20 cellular contexts compared by ENCODE assay signal in the genomic region with DNA sequence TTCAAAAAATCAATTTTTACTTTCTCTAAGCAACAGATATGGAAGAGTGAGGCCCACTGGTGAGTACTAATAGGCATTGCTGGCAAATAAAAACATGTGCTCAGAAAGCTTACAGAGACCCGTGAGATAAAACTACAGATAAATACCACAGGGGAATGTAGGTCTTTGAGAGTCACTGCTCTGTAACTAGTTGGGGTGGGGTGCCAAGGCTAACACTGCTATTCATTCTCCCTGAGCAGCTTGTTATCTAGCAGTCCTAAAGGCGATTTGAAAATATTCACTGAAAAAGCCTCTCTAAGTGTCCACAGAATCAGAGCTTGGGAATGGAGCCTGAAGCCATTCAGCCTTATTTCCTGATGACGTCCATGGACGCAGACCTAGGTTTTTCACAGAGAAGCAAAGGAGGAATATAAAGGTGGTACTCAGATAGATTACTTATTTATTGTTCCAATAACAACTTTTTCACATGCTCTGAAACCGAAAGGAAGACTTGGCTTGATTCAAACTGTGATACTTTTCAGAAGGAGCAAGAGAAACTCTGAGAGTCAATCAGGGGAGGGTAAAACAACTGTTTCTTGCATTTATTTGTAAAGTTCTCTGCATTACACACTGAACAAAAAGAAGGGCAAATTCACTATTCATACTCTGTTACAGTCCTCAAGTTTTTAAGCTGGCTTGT.
"Had no signal": no experiment of that assay in that cellular context is flagged by ENCODE, and none has a peak within 500 bp of the region (broad histone marks: within the 10 kb centered on the region; RNA-seq: fewer than 3 reads in every experiment).

No MANE protein-coding gene starts in this region.

- H3K36me3 Mint-ChIP-seq: activated CD4-positive, alpha-beta memory T cell treated with anti-CD3 and anti-CD28 coated beads for 36 hours; activated CD8-positive, alpha-beta memory T cell treated with anti-CD3 and anti-CD28 coated beads, Interleukin-2, amount 10 ng/mL, durations not matched to agents 7 days and 5 days; natural killer cell treated with Interleukin-12 subunit alpha and Interleukin-12 subunit beta and Interleukin-15 and Interleukin-18, amount 100 ng/mL, for 72 hours; stimulated activated naive B cell treated with anti-CD40 and anti-IgM and Interleukin-4, amounts not matched to agents 10 μg/mL and 1 μg/mL and 100 μg/mL, for 72 hours had no signal

- H3K4me1 Mint-ChIP-seq: activated CD8-positive, alpha-beta memory T cell treated with anti-CD3 and anti-CD28 coated beads, Interleukin-2, amount 10 ng/mL, durations not matched to agents 7 days and 5 days; stimulated activated naive B cell treated with anti-CD40 and anti-IgM and Interleukin-4, amounts not matched to agents 10 μg/mL and 1 μg/mL and 100 μg/mL, for 72 hours had no signal

- ATAC-seq: activated CD8-positive, alpha-beta memory T cell treated with anti-CD3 and anti-CD28 coated beads, Interleukin-2, amount 10 ng/mL, durations not matched to agents 7 days and 5 days; body of pancreas; foreskin keratinocyte; left ventricle myocardium superior; natural killer cell treated with Interleukin-12 subunit alpha and Interleukin-12 subunit beta and Interleukin-15 and Interleukin-18, amount 100 ng/mL, for 72 hours; stimulated activated naive B cell treated with anti-CD40 and anti-IgM and Interleukin-4, amounts not matched to agents 10 μg/mL and 1 μg/mL and 100 μg/mL, for 72 hours had no signal

- H3K27me3 Mint-ChIP-seq: activated CD4-positive, alpha-beta memory T cell treated with anti-CD3 and anti-CD28 coated beads for 36 hours had no signal

- H3K4me3 Mint-ChIP-seq: activated CD4-positive, alpha-beta memory T cell treated with anti-CD3 and anti-CD28 coated beads for 36 hours; activated CD8-positive, alpha-beta memory T cell treated with anti-CD3 and anti-CD28 coated beads, Interleukin-2, amount 10 ng/mL, durations not matched to agents 7 days and 5 days; natural killer cell treated with Interleukin-12 subunit alpha and Interleukin-12 subunit beta and Interleukin-15 and Interleukin-18, amount 100 ng/mL, for 72 hours; stimulated activated naive B cell treated with anti-CD40 and anti-IgM and Interleukin-4, amounts not matched to agents 10 μg/mL and 1 μg/mL and 100 μg/mL, for 72 hours had no signal

- H3K27ac Mint-ChIP-seq: activated CD4-positive, alpha-beta memory T cell treated with anti-CD3 and anti-CD28 coated beads for 36 hours; activated CD8-positive, alpha-beta memory T cell treated with anti-CD3 and anti-CD28 coated beads, Interleukin-2, amount 10 ng/mL, durations not matched to agents 7 days and 5 days; natural killer cell treated with Interleukin-12 subunit alpha and Interleukin-12 subunit beta and Interleukin-15 and Interleukin-18, amount 100 ng/mL, for 72 hours; stimulated activated naive B cell treated with anti-CD40 and anti-IgM and Interleukin-4, amounts not matched to agents 10 μg/mL and 1 μg/mL and 100 μg/mL, for 72 hours had no signal

- DNase-seq: activated CD4-positive, alpha-beta memory T cell treated with anti-CD3 and anti-CD28 coated beads for 36 hours; activated CD4-positive, alpha-beta T cell treated with anti-CD3 and anti-CD28 coated beads for 1 hour; activated CD8-positive, alpha-beta memory T cell treated with anti-CD3 and anti-CD28 coated beads, Interleukin-2, amount 10 ng/mL, durations not matched to agents 7 days and 5 days; activated effector memory CD4-positive, alpha-beta T cell treated with Interleukin-2 at 50 U/mL for 16 hours; activated naive CD4-positive, alpha-beta T cell treated with anti-CD3 and anti-CD28 coated beads, Interleukin-2, amount 50 U/mL, for 16 hours; activated T-cell treated with anti-CD3 and anti-CD28 coated beads, Interleukin-2, amount 50 U/mL, for 1 hour; body of pancreas; central memory CD4-positive, alpha-beta T cell; foreskin keratinocyte; glutamatergic neuron; hypothalamus; kidney; left ventricle myocardium superior; mesenchymal stem cell; right cardiac atrium; stimulated activated CD4-positive, alpha-beta T cell treated with anti-CD3 and anti-CD28 coated beads, Interleukin-15, amount 100 ng/mL, for 24 hours; stimulated activated CD4-positive, alpha-beta T cell treated with anti-CD3 and anti-CD28 coated beads, Interleukin-4, amount 100 ng/mL, for 1 hour; stimulated activated naive B cell treated with anti-CD40 and anti-IgM and Interleukin-4, amounts not matched to agents 10 μg/mL and 1 μg/mL and 100 μg/mL, for 72 hours; thyroid gland had no signal

- H3K9me3 Mint-ChIP-seq: activated CD4-positive, alpha-beta memory T cell treated with anti-CD3 and anti-CD28 coated beads for 36 hours; natural killer cell treated with Interleukin-12 subunit alpha and Interleukin-12 subunit beta and Interleukin-15 and Interleukin-18, amount 100 ng/mL, for 72 hours had no signal
